In genomic region chr1:119320100-119320499, GRCh38 we compare ENCODE assay signal across 9 cellular contexts. TPM values are rescaled to one million over a fixed set of nuclear protein-coding genes. Genes with fewer than 3 reads are reported as not detected.
"Had no signal": no experiment of that assay in that cellular context is flagged by ENCODE, and none has a peak within 500 bp of the region (broad histone marks: within the 10 kb centered on the region; RNA-seq: fewer than 3 reads in every experiment).

No MANE protein-coding gene starts in this region.

- H3K4me1 ChIP-seq: HAP-1 had no signal

- ATAC-seq: HCT116 had no signal

- H3K4me3 ChIP-seq: GM23248, HAP-1 had no signal

- H3K27ac ChIP-seq: GM23248 had no signal

- DNase-seq: GM23248, GOT3, H7, IMR-90, KBM-7 had no signal

- H3K9me3 ChIP-seq: HAP-1 had no signal

- H3K36me3 ChIP-seq: HAP-1 had no signal

RNA-seq across cellular contexts. Expression of gene HAO2, which starts 48.5 kb away (rescaled TPM):
- total RNA-seq: GM23248, H4, HT-29, IMR-90 had no signal
- polyA plus RNA-seq: GM23248, IMR-90 had no signal
